ENCODE assay signal across 13 cellular contexts in genomic region chr9:99169982-99170761, GRCh38. TPM values are rescaled to one million over a fixed set of nuclear protein-coding genes. Genes with fewer than 3 reads are reported as not detected.
DNase-seq lines count a peak whose midpoint lies in the region; TF ChIP-seq lines count a peak whose summit lies in the region.
"Had no signal": no experiment of that assay in that cellular context is flagged by ENCODE, and none has a peak within 500 bp of the region (broad histone marks: within the 10 kb centered on the region; RNA-seq: fewer than 3 reads in every experiment).

No MANE protein-coding gene starts in this region.

- H3K9ac ChIP-seq in HUES48 (ENCODE audit: low read depth, low read length), result no peak overlapping the region

- H3K4me2 ChIP-seq in osteoblast (ENCODE audit: insufficient read depth, low read length), result no peak overlapping the region

- POLR2A ChIA-PET in GM10248 (lab: Yijun Ruan, JAX), result no interaction called here

- no peak overlapping the region for H3K27ac Mint-ChIP-seq in chondrocyte (ENCODE audit: unreplicated experiment)
- H3K27ac Mint-ChIP-seq: activated CD4-positive, alpha-beta memory T cell treated with anti-CD3 and anti-CD28 coated beads for 36 hours; activated naive CD4-positive, alpha-beta T cell treated with anti-CD3 and anti-CD28 coated beads, Interleukin-2, amount 50 U/mL, for 72 hours had no signal

- H3K27ac ChIP-seq in HUES48 (ENCODE audit: low read depth, low read length) (peak overlapping the region; percentile 53), osteoblast (ENCODE audit: low read depth, low read length) (no peak overlapping the region)
- H3K27ac ChIP-seq: tibial nerve had no signal

- H3K9me3 Mint-ChIP-seq in chondrocyte (ENCODE audit: low read depth), result no peaks in the 10 kb centered on the region
- H3K9me3 Mint-ChIP-seq: activated CD4-positive, alpha-beta memory T cell treated with anti-CD3 and anti-CD28 coated beads for 36 hours; activated naive CD4-positive, alpha-beta T cell treated with anti-CD3 and anti-CD28 coated beads, Interleukin-2, amount 50 U/mL, for 72 hours had no signal

- H2AFZ ChIP-seq in osteoblast (ENCODE audit: low read length), result peak overlapping the region; percentile 15

- H3K27me3 Mint-ChIP-seq in chondrocyte (ENCODE audit: low read depth), result peaks cover 22% of the 10 kb centered on the region

- no peak overlapping the region for H3K4me3 Mint-ChIP-seq in chondrocyte (ENCODE audit: unreplicated experiment)
- H3K4me3 Mint-ChIP-seq: activated CD4-positive, alpha-beta memory T cell treated with anti-CD3 and anti-CD28 coated beads for 36 hours had no signal

- CTCF ChIA-PET in GM10248 (lab: Yijun Ruan, JAX), result interaction anchor here (5.3 kb wide), 1 partner anchor 13 kb away, joined by 46 read pairs; no protein-coding TSS in a partner anchor

- no peaks in the 10 kb centered on the region for H3K27me3 ChIP-seq in HUES48 (ENCODE audit: control insufficient read depth, insufficient read depth, low read length)
- peaks cover 39% of the 10 kb centered on the region for H3K27me3 ChIP-seq in osteoblast (ENCODE audit: insufficient read depth, low read length)

- peaks cover 2% of the 10 kb centered on the region for H3K4me1 Mint-ChIP-seq in chondrocyte (ENCODE audit: low read depth)

- H3K36me3 ChIP-seq in HUES48 (ENCODE audit: control insufficient read depth, insufficient read depth, low read length), result no peaks in the 10 kb centered on the region
- H3K36me3 ChIP-seq in osteoblast (ENCODE audit: insufficient read depth, low read length), result no peaks in the 10 kb centered on the region
- H3K36me3 ChIP-seq: tibial nerve had no signal

- TF ChIP-seq CTCF in chondrocyte (IDR thresholded peaks at IDR 0.05), result peak; percentile 32
- TF ChIP-seq CTCF in osteoblast (IDR thresholded peaks at IDR 0.05; ENCODE audit: extremely low read depth, low read depth, low read length), result peak; percentile 7
- TF ChIP-seq CTCF in GM10248 (IDR thresholded peaks at IDR 0.05; ENCODE audit: control extremely low read depth, extremely low read depth, low read depth, missing control alignments), result no peak

- no peaks in the 10 kb centered on the region for H3K9me3 ChIP-seq in HUES48 (ENCODE audit: control insufficient read depth, insufficient read depth, low read length)
- H3K9me3 ChIP-seq in osteoblast (ENCODE audit: low read depth, low read length), result no peaks in the 10 kb centered on the region
- H3K9me3 ChIP-seq: tibial nerve had no signal

- no peaks in the 10 kb centered on the region for H3K79me2 ChIP-seq in osteoblast (ENCODE audit: insufficient read depth, low read length)

- DNase-seq in NCI-H345 (lab: John Stamatoyannopoulos, UW) (peak; percentile 11), chondrocyte (ENCODE audit: low spot score) (no peak), osteoblast (ENCODE audit: insufficient read length, low spot score, missing footprints) (no peak), GM10248 (ENCODE audit: extremely low spot score) (no peak), HPDE6-E6E7 (ENCODE audit: extremely low spot score) (no peak), hepatic stellate cell (ENCODE audit: low spot score) (no peak)
- DNase-seq in stimulated activated CD8-positive, alpha-beta memory T cell treated with anti-CD3 and anti-CD28 coated beads, Interleukin-4, amount 100 ng/mL, for 48 hours, result no peak
- DNase-seq: activated CD4-positive, alpha-beta memory T cell treated with anti-CD3 and anti-CD28 coated beads for 36 hours; mesenchymal stem cell; right cardiac atrium had no signal

- peaks cover 44% of the 10 kb centered on the region for H3K4me1 ChIP-seq in HUES48 (ENCODE audit: control insufficient read depth, insufficient read depth, low read length)
- no peaks in the 10 kb centered on the region for H3K4me1 ChIP-seq in osteoblast (ENCODE audit: insufficient read depth, low read length)

- H3K36me3 Mint-ChIP-seq in chondrocyte (ENCODE audit: low read depth), result no peaks in the 10 kb centered on the region
- H3K36me3 Mint-ChIP-seq: activated CD4-positive, alpha-beta memory T cell treated with anti-CD3 and anti-CD28 coated beads for 36 hours; activated naive CD4-positive, alpha-beta T cell treated with anti-CD3 and anti-CD28 coated beads, Interleukin-2, amount 50 U/mL, for 72 hours had no signal

- no peaks in the 10 kb centered on the region for H4K20me1 ChIP-seq in osteoblast (ENCODE audit: insufficient read depth, low read length)

- H3K4me3 ChIP-seq in HUES48 (ENCODE audit: low read depth, low read length), result no peak overlapping the region
- no peak overlapping the region for H3K4me3 ChIP-seq in osteoblast (ENCODE audit: insufficient read depth, low read length)
- H3K4me3 ChIP-seq: tibial nerve had no signal

RNA-seq across cellular contexts. Expression of gene ALG2, which starts 51.6 kb away (rescaled TPM):
- 32.2 to 34.3 TPM (median 33.9 TPM) in 3 replicates for total RNA-seq in chondrocyte
- total RNA-seq in osteoblast, result 45.1 and 51.8 TPM in 2 replicates

RNA-seq across cellular contexts. Expression of gene SEC61B, which starts 51.9 kb away (rescaled TPM):
- total RNA-seq in chondrocyte (167 to 218 TPM (median 181 TPM) in 3 replicates), osteoblast (73.1 and 84.0 TPM in 2 replicates)
